ENCODE assay signal across 10 cellular contexts in the genomic region with DNA sequence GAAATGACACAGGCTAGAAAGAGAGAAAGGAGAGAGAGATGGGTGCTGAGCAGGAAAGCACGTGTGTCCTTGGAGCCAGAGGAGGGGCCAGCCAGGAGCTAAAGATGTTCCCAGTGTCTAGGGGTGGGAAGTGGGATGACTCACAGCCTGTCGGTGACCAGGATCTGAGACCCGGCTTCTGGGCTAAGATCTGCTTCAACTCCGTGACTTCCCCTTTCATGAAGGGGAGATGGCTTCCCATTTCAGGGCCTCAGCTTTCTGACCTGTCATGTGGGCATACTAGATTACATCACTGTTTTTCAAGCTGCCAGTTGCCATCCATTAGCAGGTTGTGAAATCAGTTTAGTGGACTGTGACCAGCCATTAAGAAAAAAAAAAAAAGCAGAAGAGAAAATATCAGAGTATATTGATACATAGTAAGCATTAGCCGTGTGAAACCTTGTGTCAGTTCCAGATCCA. TPM values are rescaled to one million over a fixed set of nuclear protein-coding genes. Genes with fewer than 3 reads are reported as not detected.
DNase-seq lines count a peak whose midpoint lies in the region; ATAC-seq and TF ChIP-seq lines count a peak whose summit lies in the region.
"Had no signal": no experiment of that assay in that cellular context is flagged by ENCODE, and none has a peak within 500 bp of the region (broad histone marks: within the 10 kb centered on the region; RNA-seq: fewer than 3 reads in every experiment).

No MANE protein-coding gene starts in this region.

- H3K9me3 Mint-ChIP-seq in CD8-positive, alpha-beta T cell: no peaks in the 10 kb centered on the region
- H3K9me3 Mint-ChIP-seq: neural crest cell had no signal

- CTCF ChIA-PET in CD8-positive, alpha-beta T cell (lab: Charles Lee): no interaction called here

- no peaks in the 10 kb centered on the region for H3K36me3 ChIP-seq in Peyer's patch
- no peaks in the 10 kb centered on the region for H3K36me3 ChIP-seq in right atrium auricular region
- no peaks in the 10 kb centered on the region for H3K36me3 ChIP-seq in CD8-positive, alpha-beta T cell (ENCODE audit: insufficient read depth, low read length)

- POLR2A ChIA-PET in CD8-positive, alpha-beta T cell (lab: Charles Lee): no interaction called here

- no peaks in the 10 kb centered on the region for H3K36me3 Mint-ChIP-seq in CD8-positive, alpha-beta T cell

- peak; percentile 86 for ATAC-seq in HG02759 (IDR thresholded peaks at IDR 0.05; ENCODE audit: unreplicated experiment)
- ATAC-seq in HG02798 (IDR thresholded peaks at IDR 0.05; ENCODE audit: poor library complexity, unreplicated experiment): no peak
- no peak for ATAC-seq in CD8-positive, alpha-beta T cell

- H3K4me1 Mint-ChIP-seq in CD8-positive, alpha-beta T cell (ENCODE audit: low read depth): no peaks in the 10 kb centered on the region

- TF ChIP-seq CTCF in GM12864 (IDR thresholded peaks at IDR 0.05; ENCODE audit: low read depth, low read length, missing control alignments): no peak
- TF ChIP-seq CTCF in Peyer's patch (IDR thresholded peaks at IDR 0.05): no peak
- no peak for TF ChIP-seq CTCF in right atrium auricular region (IDR thresholded peaks at IDR 0.05)
- no peak for TF ChIP-seq CTCF in CD8-positive, alpha-beta T cell (IDR thresholded peaks at IDR 0.05)

- H3K27ac ChIP-seq in Peyer's patch (peak overlapping the region in 2 of 4 donors; percentile 47 to 55), right atrium auricular region (no peak overlapping the region)
- no peak overlapping the region for H3K27ac ChIP-seq in CD8-positive, alpha-beta T cell (ENCODE audit: low read depth, low read length)

- H3K4me3 Mint-ChIP-seq in CD8-positive, alpha-beta T cell: no peak overlapping the region
- H3K4me3 Mint-ChIP-seq: neural crest cell had no signal

- peaks cover 13% of the 10 kb centered on the region for H3K27me3 Mint-ChIP-seq in CD8-positive, alpha-beta T cell (ENCODE audit: low read depth)

- H3K4me1 ChIP-seq in Peyer's patch (peaks cover 0 to 12% (median 3%) of the 10 kb centered on the region in 4 donors), right atrium auricular region (no peaks in the 10 kb centered on the region)
- H3K4me1 ChIP-seq in CD8-positive, alpha-beta T cell (ENCODE audit: insufficient read depth, low read length): no peaks in the 10 kb centered on the region

- DNase-seq in GM12864 (ENCODE audit: low read depth): peak; percentile 61
- peak in 2 of 3 donors; percentile 75 to 79 for DNase-seq in Peyer's patch
- DNase-seq in right atrium auricular region (ENCODE audit: low spot score): peak; percentile 67
- DNase-seq in T1000 (lab: John Stamatoyannopoulos, UW): no peak
- no peak for DNase-seq in CD8-positive, alpha-beta T cell
- DNase-seq in NCI-H187 treated with DMSO at 0.1 percent for 48 hours (lab: John Stamatoyannopoulos, UW): no peak

- H3K27ac Mint-ChIP-seq in CD8-positive, alpha-beta T cell: no peak overlapping the region

- TF ChIP-seq POLR2A in Peyer's patch (IDR thresholded peaks at IDR 0.05): no peak

- no peaks in the 10 kb centered on the region for H3K27me3 ChIP-seq in Peyer's patch
- no peaks in the 10 kb centered on the region for H3K27me3 ChIP-seq in right atrium auricular region
- no peaks in the 10 kb centered on the region for H3K27me3 ChIP-seq in CD8-positive, alpha-beta T cell (ENCODE audit: insufficient read depth, low read length)

- H3K4me3 ChIP-seq in GM12864 (ENCODE audit: low read depth, low read length) (no peak overlapping the region), Peyer's patch (no peak overlapping the region), right atrium auricular region (no peak overlapping the region)
- no peak overlapping the region for H3K4me3 ChIP-seq in CD8-positive, alpha-beta T cell (ENCODE audit: low read depth, low read length)

- intact Hi-C loops in CD8-positive, alpha-beta T cell (cut with DNase I, micrococcal nuclease): no loop called here

- H3K9me3 ChIP-seq in Peyer's patch (no peaks in the 10 kb centered on the region), right atrium auricular region (no peaks in the 10 kb centered on the region)
- H3K9me3 ChIP-seq in CD8-positive, alpha-beta T cell (ENCODE audit: low read length): no peaks in the 10 kb centered on the region

RNA-seq across cellular contexts. Expression of gene TGM3, which starts 5.4 kb away (rescaled TPM):
- total RNA-seq in Peyer's patch (under 1 TPM in 1 of 4 donors, not detected in 3; 0.40 TPM), right atrium auricular region (not detected)
- total RNA-seq in CD8-positive, alpha-beta T cell: not detected
- total RNA-seq: H1 had no signal

Comparison
In these comparisons a context has a peak if more than half of its experiments do, and no peak if none do; other contexts are left out.
1. DNase-seq: peak in GM12864 (single experiment), Peyer's patch (2 of 3) and right atrium auricular region (single experiment); none in T1000 (single experiment), CD8-positive, alpha-beta T cell (0 of 7) and NCI-H187 treated with DMSO at 0.1 percent for 48 hours (single experiment).